8 cellular contexts compared by ENCODE assay signal in the genomic region with DNA sequence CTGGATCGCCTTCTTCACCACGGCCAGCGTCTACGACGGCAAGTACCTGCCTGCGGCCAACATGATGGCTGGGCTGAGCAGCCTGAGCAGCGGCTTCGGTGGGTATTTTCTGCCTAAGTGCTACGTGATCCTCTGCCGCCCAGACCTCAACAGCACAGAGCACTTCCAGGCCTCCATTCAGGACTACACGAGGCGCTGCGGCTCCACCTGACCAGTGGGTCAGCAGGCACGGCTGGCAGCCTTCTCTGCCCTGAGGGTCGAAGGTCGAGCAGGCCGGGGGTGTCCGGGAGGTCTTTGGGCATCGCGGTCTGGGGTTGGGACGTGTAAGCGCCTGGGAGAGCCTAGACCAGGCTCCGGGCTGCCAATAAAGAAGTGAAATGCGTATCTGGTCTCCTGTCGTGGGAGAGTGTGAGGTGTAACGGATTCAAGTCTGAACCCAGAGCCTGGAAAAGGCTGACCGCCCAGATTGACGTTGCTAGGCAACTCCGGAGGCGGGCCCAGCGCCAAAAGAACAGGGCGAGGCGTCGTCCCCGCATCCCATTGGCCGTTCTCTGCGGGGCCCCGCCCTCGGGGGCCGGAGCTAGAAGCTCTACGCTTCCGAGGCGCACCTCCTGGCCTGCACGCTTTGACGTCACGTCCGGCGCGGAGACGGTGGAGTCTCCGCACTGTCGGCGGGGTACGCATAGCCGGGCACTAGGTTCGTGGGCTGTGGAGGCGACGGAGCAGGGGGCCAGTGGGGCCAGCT. TPM values are rescaled to one million over a fixed set of nuclear protein-coding genes. Genes with fewer than 3 reads are reported as not detected.
DNase-seq lines count a peak whose midpoint lies in the region; ATAC-seq and TF ChIP-seq lines count a peak whose summit lies in the region.

A gene (plus strand): TSS at position 621 of the 745 bp plus-strand sequence. CDS start 616 bp downstream, outside the sequence.

- ATAC-seq in HG03196 (IDR thresholded peaks at IDR 0.05; ENCODE audit: unreplicated experiment) (peak; percentile 97), activated B cell treated with CpG ODN at 0.5 μM for 24 hours (ENCODE audit: low read depth) (peak; percentile 97)

- POLR2A ChIA-PET in activated B cell treated with CpG ODN at 0.5 μM for 24 hours (lab: Charles Lee): interaction anchor here (0.6 to 4.3 kb wide), 14 partner anchors 11 to 206 kb away, joined by 3 to 94 read pairs (median 7); a partner anchor contains a TSS

- in situ Hi-C loops in GM18951 (cut with MboI; ENCODE audit: low sequenced_read_pairs, unreplicated experiment): no loop called here

- TF ChIP-seq CTCF in activated B cell treated with CpG ODN at 0.5 μM for 24 hours (IDR thresholded peaks at IDR 0.05): no peak

- TF ChIP-seq POLR2A in GM18951 (IDR thresholded peaks at IDR 0.05; ENCODE audit: extremely low read depth, insufficient read depth, insufficient read length): peak; percentile 97

- peak within 1 kb of the TSS; percentile 95 for H3K4me3 Mint-ChIP-seq in activated B cell treated with CpG ODN at 0.5 μM for 24 hours
- peak within 1 kb of the TSS; percentile 94 to 97 (median 97) for H3K4me3 Mint-ChIP-seq in immature natural killer cell

- H3K27ac Mint-ChIP-seq in activated B cell treated with CpG ODN at 0.5 μM for 24 hours (peak within 1 kb of the TSS; percentile 94), immature natural killer cell (peak within 1 kb of the TSS; percentile 95 to 98 (median 96))

- H3K9me3 Mint-ChIP-seq in activated B cell treated with CpG ODN at 0.5 μM for 24 hours (no peaks in the 10 kb centered on the region), immature natural killer cell (no peaks in the 10 kb centered on the region)

- H3K4me1 Mint-ChIP-seq in activated B cell treated with CpG ODN at 0.5 μM for 24 hours: peaks cover 37% of the 10 kb centered on the region
- peaks cover 31 to 41% of the 10 kb centered on the region in 2 donors for H3K4me1 Mint-ChIP-seq in immature natural killer cell

- DNase-seq in AG08395 (ENCODE audit: low spot score): peak; percentile 100
- DNase-seq in NCI-H345 (lab: John Stamatoyannopoulos, UW): peak; percentile 99
- peak; percentile 95 for DNase-seq in activated B cell treated with CpG ODN at 0.5 μM for 24 hours
- DNase-seq in caudate nucleus (lab: John Stamatoyannopoulos, UW): peak; percentile 69 to 99 (median 98)
- DNase-seq in immature natural killer cell: peak; percentile 97 to 98 (median 97)
- peak; percentile 91 for DNase-seq in smooth muscle cell of the brain vasculature (ENCODE audit: low read depth, low spot score)

- intact Hi-C loops in activated B cell treated with CpG ODN at 0.5 μM for 24 hours (cut with micrococcal nuclease): loop anchor here (1.0 kb wide), 4 partner anchors 24 to 46 kb away; a partner anchor contains a TSS

- CTCF ChIA-PET in activated B cell treated with CpG ODN at 0.5 μM for 24 hours (lab: Charles Lee): interaction anchor here (1.3 to 2.6 kb wide), 2 partner anchors 25 to 55 kb away, joined by 4 to 15 read pairs; a partner anchor contains a TSS

- H3K27me3 Mint-ChIP-seq in activated B cell treated with CpG ODN at 0.5 μM for 24 hours: no peaks in the 10 kb centered on the region
- H3K27me3 Mint-ChIP-seq in immature natural killer cell (ENCODE audit: low read depth in 3 of 3): peaks cover 4 to 8% (median 4%) of the 10 kb centered on the region in 3 donors

- H3K36me3 Mint-ChIP-seq in activated B cell treated with CpG ODN at 0.5 μM for 24 hours (ENCODE audit: low read depth) (peaks cover 11% of the 10 kb centered on the region), immature natural killer cell (no peaks in the 10 kb centered on the region)

- H3K27ac ChIP-seq in caudate nucleus (ENCODE audit: low read depth, low read length): peak within 1 kb of the TSS; percentile 97

RNA-seq across cellular contexts. Expression of the gene that starts here (rescaled TPM):
- total RNA-seq in activated B cell treated with CpG ODN at 0.5 μM for 24 hours: 53.2 and 53.8 TPM in 2 replicates
- 10 to 100 TPM in 2 of 3 donors, 1 to 10 TPM in 1; 8.3 to 25.9 (median 20.9) TPM for polyA plus RNA-seq in immature natural killer cell

Comparison
In these comparisons a context has a peak if more than half of its experiments do, and no peak if none do; other contexts are left out.
1. Peak in every context shown above with its lines: DNase-seq, ATAC-seq and H3K27ac ChIP-seq.